8 cellular contexts compared by ENCODE assay signal in the genomic region with DNA sequence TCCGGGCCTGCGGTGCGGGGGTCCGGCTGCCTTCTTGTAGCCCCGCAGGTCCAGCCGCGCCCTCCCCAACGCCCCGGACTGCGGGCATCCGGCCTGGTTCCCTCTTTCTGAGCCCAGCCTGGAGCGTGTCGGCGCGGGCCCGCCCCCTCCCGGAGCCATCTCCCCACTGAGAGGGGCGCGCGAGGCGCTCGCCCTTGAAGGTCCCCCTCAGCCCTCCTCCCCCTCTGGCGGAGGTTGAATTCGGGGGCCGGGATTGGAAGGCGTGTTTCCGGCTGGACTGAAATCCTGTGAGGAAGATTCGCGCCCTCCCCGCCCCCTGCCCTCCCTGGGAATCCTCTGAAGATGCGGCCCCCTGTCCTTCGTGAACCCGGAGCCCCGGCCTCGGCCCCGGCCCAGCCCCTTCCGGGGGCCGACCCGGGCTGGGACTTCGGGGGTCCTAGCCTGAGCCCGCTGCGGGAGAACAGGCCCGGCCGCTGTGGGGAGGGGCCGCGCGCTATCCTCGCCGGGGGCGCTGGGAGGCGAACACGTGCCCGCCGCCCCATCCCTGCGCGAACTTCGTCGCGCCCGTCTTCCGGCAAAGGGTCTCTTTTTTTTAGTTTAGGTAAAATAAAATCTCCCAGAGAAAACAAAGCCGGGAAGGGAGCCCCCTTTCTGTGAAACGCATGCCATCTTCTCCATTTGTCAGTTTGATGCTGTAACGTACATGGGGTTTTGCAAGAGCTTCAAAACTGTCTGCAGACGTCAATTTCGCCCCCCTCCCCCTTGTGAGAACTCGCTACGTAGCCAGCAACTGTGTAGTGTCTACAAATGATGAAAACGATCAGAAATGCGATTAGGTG. TPM values are rescaled to one million over a fixed set of nuclear protein-coding genes. Genes with fewer than 3 reads are reported as not detected.
DNase-seq lines count a peak whose midpoint lies in the region; ATAC-seq and TF ChIP-seq lines count a peak whose summit lies in the region.

No MANE protein-coding gene starts in this region.

- peak overlapping the region; percentile 97 for H3K27ac ChIP-seq in RWPE1
- peak overlapping the region; percentile 87 for H3K27ac ChIP-seq in stomach smooth muscle (ENCODE audit: low read length)

- TF ChIP-seq CTCF in RWPE1 (conservative IDR thresholded peaks at IDR 0.05; ENCODE audit: low read depth) (no peak), fibroblast of the aortic adventitia (IDR thresholded peaks at IDR 0.05; ENCODE audit: insufficient read depth, low read length) (peak; percentile 45), nephron (IDR thresholded peaks at IDR 0.05; ENCODE audit: unreplicated experiment in 3 of 3) (peak; percentile 28 to 47 (median 32))

- peak; percentile 46 for ATAC-seq in GM21390 (IDR thresholded peaks at IDR 0.05; ENCODE audit: unreplicated experiment)

- H3K9ac ChIP-seq in stomach smooth muscle (ENCODE audit: low read length in 2 of 2): peak overlapping the region; percentile 55 to 77

- POLR2A ChIA-PET in RWPE1 (lab: Yijun Ruan, JAX; ENCODE audit: low non-redundant PET): interaction anchor here (0.6 to 0.9 kb wide), 2 partner anchors 20 to 1044 kb away, joined by 3 to 4 read pairs; no protein-coding TSS in a partner anchor

- peaks cover 16% of the 10 kb centered on the region for H3K36me3 Mint-ChIP-seq in activated T-helper 2 cell treated with anti-CD3 and anti-CD28 coated beads, Interferon-gamma antibody, Interleukin-2, Interleukin-4, amounts not matched to agents 10 μg/mL and 5 μg/mL and 100 μg/mL, durations not matched to agents 14 hours and 24 hours and 36 hours (ENCODE audit: low read depth)
- peaks cover 5% of the 10 kb centered on the region for H3K36me3 Mint-ChIP-seq in nephron (ENCODE audit: low read depth)

- peaks cover 41% of the 10 kb centered on the region for H3K4me1 Mint-ChIP-seq in activated T-helper 2 cell treated with anti-CD3 and anti-CD28 coated beads, Interferon-gamma antibody, Interleukin-2, Interleukin-4, amounts not matched to agents 10 μg/mL and 5 μg/mL and 100 μg/mL, durations not matched to agents 14 hours and 24 hours and 36 hours (ENCODE audit: low read depth)
- H3K4me1 Mint-ChIP-seq in nephron: peaks cover 46% of the 10 kb centered on the region

- CTCF ChIA-PET in RWPE1 (lab: Yijun Ruan, JAX): interaction anchor here (0.7 kb wide), 3 partner anchors 68 to 549 kb away, joined by 3 to 5 read pairs (median 4); no protein-coding TSS in a partner anchor

- peak overlapping the region; percentile 88 for H3K27ac Mint-ChIP-seq in activated T-helper 2 cell treated with anti-CD3 and anti-CD28 coated beads, Interferon-gamma antibody, Interleukin-2, Interleukin-4, amounts not matched to agents 10 μg/mL and 5 μg/mL and 100 μg/mL, durations not matched to agents 14 hours and 24 hours and 36 hours
- peak overlapping the region; percentile 97 to 99 (median 98) for H3K27ac Mint-ChIP-seq in nephron

- H3K9me3 ChIP-seq in stomach smooth muscle (ENCODE audit: control insufficient read depth in 2 of 2, low read length in 2 of 2): no peaks in the 10 kb centered on the region

- no peaks in the 10 kb centered on the region for H3K9me3 Mint-ChIP-seq in activated T-helper 2 cell treated with anti-CD3 and anti-CD28 coated beads, Interferon-gamma antibody, Interleukin-2, Interleukin-4, amounts not matched to agents 10 μg/mL and 5 μg/mL and 100 μg/mL, durations not matched to agents 14 hours and 24 hours and 36 hours
- no peaks in the 10 kb centered on the region for H3K9me3 Mint-ChIP-seq in nephron

- peaks cover 0 to 3% of the 10 kb centered on the region in 2 donors for H3K36me3 ChIP-seq in stomach smooth muscle (ENCODE audit: control insufficient read depth in 2 of 2, insufficient read depth in 2 of 2, low read length in 2 of 2)

- peak overlapping the region; percentile 76 for H3K4me3 ChIP-seq in fibroblast of the aortic adventitia (ENCODE audit: low read depth, low read length)
- peak overlapping the region; percentile 68 to 83 for H3K4me3 ChIP-seq in stomach smooth muscle (ENCODE audit: low read length in 2 of 2)

- intact Hi-C loops in activated T-helper 2 cell treated with anti-CD3 and anti-CD28 coated beads, Interferon-gamma antibody, Interleukin-2, Interleukin-4, amounts not matched to agents 10 μg/mL and 5 μg/mL and 100 μg/mL, durations not matched to agents 14 hours and 24 hours and 36 hours (cut with micrococcal nuclease): loop anchor here (1.0 to 10.0 kb wide), 6 partner anchors 47 to 805 kb away; partner anchors contain the start of genes BBIP1, SHOC2 and SMNDC1

- peaks cover 12% of the 10 kb centered on the region for H3K4me1 ChIP-seq in stomach smooth muscle (ENCODE audit: control insufficient read depth, insufficient read depth, low read length)

- no peaks in the 10 kb centered on the region for H3K27me3 ChIP-seq in stomach smooth muscle (ENCODE audit: control insufficient read depth in 1 of 2, insufficient read depth in 2 of 2, low read length in 2 of 2)

- peak; percentile 51 for DNase-seq in COLO668 (lab: John Stamatoyannopoulos, UW; ENCODE audit: unreplicated experiment)
- peak; percentile 40 for DNase-seq in HuH-7 (ENCODE audit: low spot score)
- DNase-seq in RWPE1 (ENCODE audit: low spot score): peak; percentile 57
- DNase-seq in activated T-helper 2 cell treated with anti-CD3 and anti-CD28 coated beads, Interferon-gamma antibody, Interleukin-2, Interleukin-4, amounts not matched to agents 10 μg/mL and 5 μg/mL and 100 μg/mL, durations not matched to agents 14 hours and 24 hours and 36 hours (ENCODE audit: low spot score): peak; percentile 71
- DNase-seq in fibroblast of the aortic adventitia (ENCODE audit: low read depth): peak; percentile 79

- peak overlapping the region; percentile 81 for H3K4me3 Mint-ChIP-seq in activated T-helper 2 cell treated with anti-CD3 and anti-CD28 coated beads, Interferon-gamma antibody, Interleukin-2, Interleukin-4, amounts not matched to agents 10 μg/mL and 5 μg/mL and 100 μg/mL, durations not matched to agents 14 hours and 24 hours and 36 hours (ENCODE audit: low read depth)
- H3K4me3 Mint-ChIP-seq in nephron: peak overlapping the region; percentile 92 to 96 (median 95)

- no peaks in the 10 kb centered on the region for H3K27me3 Mint-ChIP-seq in activated T-helper 2 cell treated with anti-CD3 and anti-CD28 coated beads, Interferon-gamma antibody, Interleukin-2, Interleukin-4, amounts not matched to agents 10 μg/mL and 5 μg/mL and 100 μg/mL, durations not matched to agents 14 hours and 24 hours and 36 hours (ENCODE audit: low read depth)
- no peaks in the 10 kb centered on the region for H3K27me3 Mint-ChIP-seq in nephron (ENCODE audit: low read depth)

RNA-seq across cellular contexts. Expression of gene PDCD4, which starts 0.6 kb away (rescaled TPM):
- total RNA-seq in activated T-helper 2 cell treated with anti-CD3 and anti-CD28 coated beads, Interferon-gamma antibody, Interleukin-2, Interleukin-4, amounts not matched to agents 10 μg/mL and 5 μg/mL and 100 μg/mL, durations not matched to agents 14 hours and 24 hours and 36 hours: 60.4 and 67.7 TPM in 2 replicates
- total RNA-seq in fibroblast of the aortic adventitia (ENCODE audit: low replicate concordance): 52.9 and 302 TPM in 2 replicates

RNA-seq across cellular contexts. Expression of gene BBIP1, which starts 46.6 kb away (rescaled TPM):
- total RNA-seq in activated T-helper 2 cell treated with anti-CD3 and anti-CD28 coated beads, Interferon-gamma antibody, Interleukin-2, Interleukin-4, amounts not matched to agents 10 μg/mL and 5 μg/mL and 100 μg/mL, durations not matched to agents 14 hours and 24 hours and 36 hours: 31.5 and 32.7 TPM in 2 replicates
- 2.6 and 38.1 TPM in 2 replicates for total RNA-seq in fibroblast of the aortic adventitia (ENCODE audit: low replicate concordance)

RNA-seq across cellular contexts. Expression of gene SHOC2, which starts 47.0 kb away (rescaled TPM):
- total RNA-seq in activated T-helper 2 cell treated with anti-CD3 and anti-CD28 coated beads, Interferon-gamma antibody, Interleukin-2, Interleukin-4, amounts not matched to agents 10 μg/mL and 5 μg/mL and 100 μg/mL, durations not matched to agents 14 hours and 24 hours and 36 hours: 36.4 and 44.3 TPM in 2 replicates
- total RNA-seq in fibroblast of the aortic adventitia (ENCODE audit: low replicate concordance): 63.9 and 70.1 TPM in 2 replicates

Comparison
In these comparisons a context has a peak if more than half of its experiments do, and no peak if none do; other contexts are left out.
1. Peak in every context shown above with its lines: DNase-seq, ATAC-seq, H3K4me3 ChIP-seq and H3K27ac ChIP-seq.